Comparison of ENCODE assay signal across 10 cellular contexts in genomic region chr3:40148827-40149226, GRCh38.
"Had no signal": no experiment of that assay in that cellular context is flagged by ENCODE, and none has a peak within 500 bp of the region (broad histone marks: within the 10 kb centered on the region; RNA-seq: fewer than 3 reads in every experiment).

No MANE protein-coding gene starts in this region.

- H3K4me3 Mint-ChIP-seq: GM23338, H9 had no signal

- H3K9me3 ChIP-seq: HAP-1 had no signal

- H3K27ac ChIP-seq: GM23248 had no signal

- ATAC-seq: GM23338, HCT116 had no signal

- H3K4me3 ChIP-seq: GM23248, GM23338, HAP-1 had no signal

- FAIRE-seq: H1, H54 had no signal

- H3K4me1 ChIP-seq: HAP-1 had no signal

- H3K9me3 Mint-ChIP-seq: GM23338, H9 had no signal

- H3K27ac Mint-ChIP-seq: GM23338, H9 had no signal

- DNase-seq: GM23248, GOT3, H7, H9, HCEC 1CT had no signal

- H3K36me3 ChIP-seq: HAP-1 had no signal

- H3K4me1 Mint-ChIP-seq: GM23338, H9 had no signal
